Comparison of ENCODE assay signal across 15 cellular contexts in the genomic region with DNA sequence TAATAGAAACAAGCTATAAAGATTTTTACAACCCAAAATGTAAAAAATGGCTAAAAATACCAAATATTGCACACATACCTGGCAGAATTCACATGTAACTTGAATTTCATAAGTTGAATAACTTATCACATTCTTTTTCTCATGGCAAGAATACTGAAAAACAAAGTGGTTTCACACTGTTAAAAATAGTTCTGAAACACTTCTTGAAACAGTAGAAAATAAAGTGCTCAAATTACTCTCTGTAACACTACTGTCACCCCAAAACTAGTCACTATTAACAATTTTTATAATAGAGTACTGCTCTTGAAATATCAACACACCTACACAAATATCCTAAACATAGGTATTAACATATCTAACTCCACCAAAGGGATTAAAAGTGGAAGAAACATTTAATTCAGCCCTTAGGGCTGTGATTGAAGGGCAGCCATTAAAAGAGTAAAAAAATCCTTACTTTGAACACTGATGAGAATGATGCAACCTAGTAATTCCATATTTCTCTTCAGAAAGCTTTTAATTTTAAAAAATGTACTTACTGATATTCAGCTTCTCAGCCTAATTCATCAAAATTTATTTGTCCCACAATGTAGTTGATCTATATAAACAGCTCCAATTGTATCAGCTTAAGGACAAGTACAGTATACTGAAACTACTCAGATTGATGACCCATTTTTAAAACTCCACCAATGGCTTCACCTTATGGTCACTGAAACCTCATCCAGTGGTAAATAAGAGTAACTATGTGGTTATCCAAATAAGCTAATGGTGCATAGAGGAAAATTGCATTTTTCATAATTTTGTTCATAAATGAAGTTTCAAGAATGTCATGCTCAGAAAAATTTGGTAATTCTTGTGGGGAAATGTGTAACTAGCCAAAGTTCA. TPM values are rescaled to one million over a fixed set of nuclear protein-coding genes. Genes with fewer than 3 reads are reported as not detected.
DNase-seq lines count a peak whose midpoint lies in the region; ATAC-seq and TF ChIP-seq lines count a peak whose summit lies in the region.
"Had no signal": no experiment of that assay in that cellular context is flagged by ENCODE, and none has a peak within 500 bp of the region (broad histone marks: within the 10 kb centered on the region; RNA-seq: fewer than 3 reads in every experiment).

No MANE protein-coding gene starts in this region.

- H3K4me1 ChIP-seq in HUES64 (ENCODE audit: insufficient read depth, low read length) (peaks cover 16% of the 10 kb centered on the region), ovary (ENCODE audit: insufficient read depth) (no peaks in the 10 kb centered on the region)

- H3K9me3 ChIP-seq in HUES64 (ENCODE audit: insufficient read depth, low read depth, low read length) = no peaks in the 10 kb centered on the region
- no peaks in the 10 kb centered on the region for H3K9me3 ChIP-seq in ovary
- H3K9me3 ChIP-seq: colonic mucosa, left ventricle myocardium inferior had no signal

- no peak for TF ChIP-seq EP300 in ovary (IDR thresholded peaks at IDR 0.05)

- peaks cover 49% of the 10 kb centered on the region for H3K36me3 ChIP-seq in HUES64 (ENCODE audit: insufficient read depth, low read length)
- no peaks in the 10 kb centered on the region for H3K36me3 ChIP-seq in ovary

- ATAC-seq in GM18498 (IDR thresholded peaks at IDR 0.05; ENCODE audit: unreplicated experiment) = peak; percentile 74
- peak; percentile 69 for ATAC-seq in GM19438 (IDR thresholded peaks at IDR 0.05; ENCODE audit: low read depth, unreplicated experiment)
- peak; percentile 82 for ATAC-seq in HG02798 (IDR thresholded peaks at IDR 0.05; ENCODE audit: poor library complexity, unreplicated experiment)
- no peak for ATAC-seq in omental fat pad (ENCODE audit: low FRiP score)

- H3K9ac ChIP-seq in HUES64 (ENCODE audit: low read depth, low read length) = no peak overlapping the region

- TF ChIP-seq POLR2A in ovary (IDR thresholded peaks at IDR 0.05) = no peak

- no peak for TF ChIP-seq CTCF in ovary (IDR thresholded peaks at IDR 0.05)
- no peak for TF ChIP-seq CTCF in omental fat pad (IDR thresholded peaks at IDR 0.05)

- intact Hi-C loops in ovary (cut with DNase I) = no loop called here

- H3K27ac ChIP-seq in HUES64 (ENCODE audit: low read depth, low read length) (peak overlapping the region; percentile 55; the same call in 1 of the 2 replicates), ovary (no peak overlapping the region)
- H3K27ac ChIP-seq: colonic mucosa, left ventricle myocardium inferior had no signal

- DNase-seq in NCI-H82 (lab: John Stamatoyannopoulos, UW) = no peak
- DNase-seq in ovary = no peak
- no peak for DNase-seq in NCI-H187 (lab: John Stamatoyannopoulos, UW)
- DNase-seq in omental fat pad (ENCODE audit: low spot score) = no peak
- DNase-seq: activated effector memory CD4-positive, alpha-beta T cell treated with anti-CD3 and anti-CD28 coated beads, Interleukin-2, amount 50 U/mL, for 16 hours; C1 segment of cervical spinal cord; colonic mucosa; foreskin fibroblast; left ventricle myocardium inferior; NCI-H2029; posterior cingulate gyrus had no signal

- no peak overlapping the region for H3K4me3 ChIP-seq in HUES64 (ENCODE audit: low read length)
- no peak overlapping the region for H3K4me3 ChIP-seq in ovary
- H3K4me3 ChIP-seq: colonic mucosa, left ventricle myocardium inferior had no signal

- no peaks in the 10 kb centered on the region for H3K27me3 ChIP-seq in HUES64 (ENCODE audit: insufficient read depth, low read length)
- no peaks in the 10 kb centered on the region for H3K27me3 ChIP-seq in ovary
- H3K27me3 ChIP-seq: colonic mucosa had no signal

RNA-seq across cellular contexts. Expression of gene ATF2, which starts 31.4 kb away (rescaled TPM):
- 29.2 TPM for polyA plus RNA-seq in HUES64 (2013, experiment 1 of 2)
- 31.4 TPM for polyA plus RNA-seq in HUES64 (2013, experiment 2 of 2)
- total RNA-seq in ovary (10 to 100 TPM; 46.6 to 69.8 (median 60.5) TPM), omental fat pad (10 to 100 TPM; 49.3 to 66.8 (median 54.7) TPM)
- polyA plus RNA-seq in ovary = 10 to 100 TPM; 21.4 to 30.5 TPM

RNA-seq across cellular contexts. Expression of gene ATP5MC3, which starts 44.9 kb away (rescaled TPM):
- 321 TPM for polyA plus RNA-seq in HUES64 (2013, experiment 1 of 2)
- polyA plus RNA-seq in HUES64 (2013, experiment 2 of 2) = 335 TPM
- 100 to 1,000 TPM in 6 of 7 donors, 10 to 100 TPM in 1; 59.0 to 138 (median 112) TPM for total RNA-seq in ovary
- polyA plus RNA-seq in ovary = 100 to 1,000 TPM; 128 to 158 TPM
- 100 to 1,000 TPM; 111 to 259 (median 178) TPM for total RNA-seq in omental fat pad
